1 cellular context compared by ENCODE assay signal in the genomic region with DNA sequence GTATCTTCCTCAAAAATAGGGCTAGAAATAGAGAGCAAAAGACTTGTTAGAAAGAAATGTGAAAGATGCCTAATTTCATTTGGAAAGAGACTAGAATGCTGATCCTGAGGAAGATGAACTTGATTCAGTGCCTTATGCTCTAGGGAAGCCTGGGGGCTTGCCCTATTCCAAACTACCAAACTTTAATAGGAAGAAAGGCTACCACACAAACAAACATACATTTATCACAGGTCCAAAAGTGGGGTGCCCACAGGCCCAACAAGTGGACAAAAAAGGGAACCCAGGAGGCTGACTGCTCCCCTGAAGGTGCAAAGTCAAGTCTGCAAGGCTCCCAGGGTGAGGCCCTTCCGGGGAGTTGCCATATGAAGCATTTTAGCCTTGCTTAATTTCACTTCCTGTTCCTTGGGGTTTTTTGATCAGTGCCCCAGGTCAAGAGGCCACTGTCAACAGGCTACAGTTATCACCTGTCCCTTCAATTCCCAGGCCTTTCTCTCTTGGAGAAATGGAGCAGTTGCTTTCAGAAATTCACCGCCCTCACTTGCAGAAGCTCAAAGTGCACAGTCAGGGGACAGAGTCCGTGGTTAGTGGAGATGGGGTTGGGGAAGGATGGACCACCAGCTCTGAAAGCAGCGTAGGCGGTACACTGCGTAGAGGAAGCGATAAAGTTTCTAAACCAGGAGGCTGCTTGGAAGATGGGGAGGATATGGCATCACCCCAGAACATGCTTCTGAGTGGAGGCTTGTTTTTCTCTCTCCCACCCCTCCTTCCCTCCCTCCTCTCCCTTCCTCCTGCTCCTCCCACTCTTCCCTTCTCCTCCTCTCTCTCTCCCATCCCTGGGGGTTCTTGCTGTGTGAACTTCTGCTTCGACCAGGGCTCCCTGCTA.
TF ChIP-seq lines count a peak whose summit lies in the region.

No MANE protein-coding gene starts in this region.

TF ChIP-seq in K562, 482 proteins besides CTCF, POLR2A, EP300 and RAD21 (continued from another document and continues in another):
- TF ChIP-seq, protein P1, sequence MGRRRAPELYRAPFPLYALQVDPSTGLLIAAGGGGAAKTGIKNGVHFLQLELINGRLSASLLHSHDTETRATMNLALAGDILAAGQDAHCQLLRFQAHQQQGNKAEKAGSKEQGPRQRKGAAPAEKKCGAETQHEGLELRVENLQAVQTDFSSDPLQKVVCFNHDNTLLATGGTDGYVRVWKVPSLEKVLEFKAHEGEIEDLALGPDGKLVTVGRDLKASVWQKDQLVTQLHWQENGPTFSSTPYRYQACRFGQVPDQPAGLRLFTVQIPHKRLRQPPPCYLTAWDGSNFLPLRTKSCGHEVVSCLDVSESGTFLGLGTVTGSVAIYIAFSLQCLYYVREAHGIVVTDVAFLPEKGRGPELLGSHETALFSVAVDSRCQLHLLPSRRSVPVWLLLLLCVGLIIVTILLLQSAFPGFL (CRISPR knock-in tag; IDR thresholded peaks at IDR 0.05) = no peak
- TF ChIP-seq NFE2 (IDR thresholded peaks at IDR 0.05; ENCODE audit: low read depth) (0 out of 2 replicates have a peak, but pooled peaks have one; percentile 18), SMAD2 (IDR thresholded peaks at IDR 0.05; ENCODE audit: low read depth, low read length) (no peak), TOE1 (IDR thresholded peaks at IDR 0.05; ENCODE audit: borderline replicate concordance) (no peak), TOE1 (CRISPR knock-in tag; IDR thresholded peaks at IDR 0.05; ENCODE audit: borderline replicate concordance, low read depth) (no peak), C11orf30 (IDR thresholded peaks at IDR 0.05; ENCODE audit: low read depth) (no peak), KLF13 (tag; IDR thresholded peaks at IDR 0.05; ENCODE audit: borderline replicate concordance, low read depth) (no peak), PHB (CRISPR knock-in tag; IDR thresholded peaks at IDR 0.05) (no peak), FOXP1 (CRISPR knock-in tag; IDR thresholded peaks at IDR 0.05) (no peak), CTBP1 (IDR thresholded peaks at IDR 0.05; ENCODE audit: borderline replicate concordance) (peak; percentile 70; the same call in 1 of the 2 replicates), ZNF12 (CRISPR knock-in tag; IDR thresholded peaks at IDR 0.05) (no peak), SP1 (CRISPR knock-in tag; IDR thresholded peaks at IDR 0.05) (no peak)
- TF ChIP-seq, protein P2, sequence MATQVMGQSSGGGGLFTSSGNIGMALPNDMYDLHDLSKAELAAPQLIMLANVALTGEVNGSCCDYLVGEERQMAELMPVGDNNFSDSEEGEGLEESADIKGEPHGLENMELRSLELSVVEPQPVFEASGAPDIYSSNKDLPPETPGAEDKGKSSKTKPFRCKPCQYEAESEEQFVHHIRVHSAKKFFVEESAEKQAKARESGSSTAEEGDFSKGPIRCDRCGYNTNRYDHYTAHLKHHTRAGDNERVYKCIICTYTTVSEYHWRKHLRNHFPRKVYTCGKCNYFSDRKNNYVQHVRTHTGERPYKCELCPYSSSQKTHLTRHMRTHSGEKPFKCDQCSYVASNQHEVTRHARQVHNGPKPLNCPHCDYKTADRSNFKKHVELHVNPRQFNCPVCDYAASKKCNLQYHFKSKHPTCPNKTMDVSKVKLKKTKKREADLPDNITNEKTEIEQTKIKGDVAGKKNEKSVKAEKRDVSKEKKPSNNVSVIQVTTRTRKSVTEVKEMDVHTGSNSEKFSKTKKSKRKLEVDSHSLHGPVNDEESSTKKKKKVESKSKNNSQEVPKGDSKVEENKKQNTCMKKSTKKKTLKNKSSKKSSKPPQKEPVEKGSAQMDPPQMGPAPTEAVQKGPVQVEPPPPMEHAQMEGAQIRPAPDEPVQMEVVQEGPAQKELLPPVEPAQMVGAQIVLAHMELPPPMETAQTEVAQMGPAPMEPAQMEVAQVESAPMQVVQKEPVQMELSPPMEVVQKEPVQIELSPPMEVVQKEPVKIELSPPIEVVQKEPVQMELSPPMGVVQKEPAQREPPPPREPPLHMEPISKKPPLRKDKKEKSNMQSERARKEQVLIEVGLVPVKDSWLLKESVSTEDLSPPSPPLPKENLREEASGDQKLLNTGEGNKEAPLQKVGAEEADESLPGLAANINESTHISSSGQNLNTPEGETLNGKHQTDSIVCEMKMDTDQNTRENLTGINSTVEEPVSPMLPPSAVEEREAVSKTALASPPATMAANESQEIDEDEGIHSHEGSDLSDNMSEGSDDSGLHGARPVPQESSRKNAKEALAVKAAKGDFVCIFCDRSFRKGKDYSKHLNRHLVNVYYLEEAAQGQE (CRISPR knock-in tag; IDR thresholded peaks at IDR 0.05; ENCODE audit: low read depth) = no peak
- TF ChIP-seq, protein P3, sequence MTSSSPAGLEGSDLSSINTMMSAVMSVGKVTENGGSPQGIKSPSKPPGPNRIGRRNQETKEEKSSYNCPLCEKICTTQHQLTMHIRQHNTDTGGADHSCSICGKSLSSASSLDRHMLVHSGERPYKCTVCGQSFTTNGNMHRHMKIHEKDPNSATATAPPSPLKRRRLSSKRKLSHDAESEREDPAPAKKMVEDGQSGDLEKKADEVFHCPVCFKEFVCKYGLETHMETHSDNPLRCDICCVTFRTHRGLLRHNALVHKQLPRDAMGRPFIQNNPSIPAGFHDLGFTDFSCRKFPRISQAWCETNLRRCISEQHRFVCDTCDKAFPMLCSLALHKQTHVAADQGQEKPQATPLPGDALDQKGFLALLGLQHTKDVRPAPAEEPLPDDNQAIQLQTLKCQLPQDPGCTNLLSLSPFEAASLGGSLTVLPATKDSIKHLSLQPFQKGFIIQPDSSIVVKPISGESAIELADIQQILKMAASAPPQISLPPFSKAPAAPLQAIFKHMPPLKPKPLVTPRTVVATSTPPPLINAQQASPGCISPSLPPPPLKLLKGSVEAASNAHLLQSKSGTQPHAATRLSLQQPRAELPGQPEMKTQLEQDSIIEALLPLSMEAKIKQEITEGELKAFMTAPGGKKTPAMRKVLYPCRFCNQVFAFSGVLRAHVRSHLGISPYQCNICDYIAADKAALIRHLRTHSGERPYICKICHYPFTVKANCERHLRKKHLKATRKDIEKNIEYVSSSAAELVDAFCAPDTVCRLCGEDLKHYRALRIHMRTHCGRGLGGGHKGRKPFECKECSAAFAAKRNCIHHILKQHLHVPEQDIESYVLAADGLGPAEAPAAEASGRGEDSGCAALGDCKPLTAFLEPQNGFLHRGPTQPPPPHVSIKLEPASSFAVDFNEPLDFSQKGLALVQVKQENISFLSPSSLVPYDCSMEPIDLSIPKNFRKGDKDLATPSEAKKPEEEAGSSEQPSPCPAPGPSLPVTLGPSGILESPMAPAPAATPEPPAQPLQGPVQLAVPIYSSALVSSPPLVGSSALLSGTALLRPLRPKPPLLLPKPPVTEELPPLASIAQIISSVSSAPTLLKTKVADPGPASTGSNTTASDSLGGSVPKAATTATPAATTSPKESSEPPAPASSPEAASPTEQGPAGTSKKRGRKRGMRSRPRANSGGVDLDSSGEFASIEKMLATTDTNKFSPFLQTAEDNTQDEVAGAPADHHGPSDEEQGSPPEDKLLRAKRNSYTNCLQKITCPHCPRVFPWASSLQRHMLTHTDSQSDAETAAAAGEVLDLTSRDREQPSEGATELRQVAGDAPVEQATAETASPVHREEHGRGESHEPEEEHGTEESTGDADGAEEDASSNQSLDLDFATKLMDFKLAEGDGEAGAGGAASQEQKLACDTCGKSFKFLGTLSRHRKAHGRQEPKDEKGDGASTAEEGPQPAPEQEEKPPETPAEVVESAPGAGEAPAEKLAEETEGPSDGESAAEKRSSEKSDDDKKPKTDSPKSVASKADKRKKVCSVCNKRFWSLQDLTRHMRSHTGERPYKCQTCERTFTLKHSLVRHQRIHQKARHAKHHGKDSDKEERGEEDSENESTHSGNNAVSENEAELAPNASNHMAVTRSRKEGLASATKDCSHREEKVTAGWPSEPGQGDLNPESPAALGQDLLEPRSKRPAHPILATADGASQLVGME (CRISPR knock-in tag; IDR thresholded peaks at IDR 0.05) = 0 out of 2 replicates have a peak, but pooled peaks have one; percentile 73
- TF ChIP-seq, protein P4, sequence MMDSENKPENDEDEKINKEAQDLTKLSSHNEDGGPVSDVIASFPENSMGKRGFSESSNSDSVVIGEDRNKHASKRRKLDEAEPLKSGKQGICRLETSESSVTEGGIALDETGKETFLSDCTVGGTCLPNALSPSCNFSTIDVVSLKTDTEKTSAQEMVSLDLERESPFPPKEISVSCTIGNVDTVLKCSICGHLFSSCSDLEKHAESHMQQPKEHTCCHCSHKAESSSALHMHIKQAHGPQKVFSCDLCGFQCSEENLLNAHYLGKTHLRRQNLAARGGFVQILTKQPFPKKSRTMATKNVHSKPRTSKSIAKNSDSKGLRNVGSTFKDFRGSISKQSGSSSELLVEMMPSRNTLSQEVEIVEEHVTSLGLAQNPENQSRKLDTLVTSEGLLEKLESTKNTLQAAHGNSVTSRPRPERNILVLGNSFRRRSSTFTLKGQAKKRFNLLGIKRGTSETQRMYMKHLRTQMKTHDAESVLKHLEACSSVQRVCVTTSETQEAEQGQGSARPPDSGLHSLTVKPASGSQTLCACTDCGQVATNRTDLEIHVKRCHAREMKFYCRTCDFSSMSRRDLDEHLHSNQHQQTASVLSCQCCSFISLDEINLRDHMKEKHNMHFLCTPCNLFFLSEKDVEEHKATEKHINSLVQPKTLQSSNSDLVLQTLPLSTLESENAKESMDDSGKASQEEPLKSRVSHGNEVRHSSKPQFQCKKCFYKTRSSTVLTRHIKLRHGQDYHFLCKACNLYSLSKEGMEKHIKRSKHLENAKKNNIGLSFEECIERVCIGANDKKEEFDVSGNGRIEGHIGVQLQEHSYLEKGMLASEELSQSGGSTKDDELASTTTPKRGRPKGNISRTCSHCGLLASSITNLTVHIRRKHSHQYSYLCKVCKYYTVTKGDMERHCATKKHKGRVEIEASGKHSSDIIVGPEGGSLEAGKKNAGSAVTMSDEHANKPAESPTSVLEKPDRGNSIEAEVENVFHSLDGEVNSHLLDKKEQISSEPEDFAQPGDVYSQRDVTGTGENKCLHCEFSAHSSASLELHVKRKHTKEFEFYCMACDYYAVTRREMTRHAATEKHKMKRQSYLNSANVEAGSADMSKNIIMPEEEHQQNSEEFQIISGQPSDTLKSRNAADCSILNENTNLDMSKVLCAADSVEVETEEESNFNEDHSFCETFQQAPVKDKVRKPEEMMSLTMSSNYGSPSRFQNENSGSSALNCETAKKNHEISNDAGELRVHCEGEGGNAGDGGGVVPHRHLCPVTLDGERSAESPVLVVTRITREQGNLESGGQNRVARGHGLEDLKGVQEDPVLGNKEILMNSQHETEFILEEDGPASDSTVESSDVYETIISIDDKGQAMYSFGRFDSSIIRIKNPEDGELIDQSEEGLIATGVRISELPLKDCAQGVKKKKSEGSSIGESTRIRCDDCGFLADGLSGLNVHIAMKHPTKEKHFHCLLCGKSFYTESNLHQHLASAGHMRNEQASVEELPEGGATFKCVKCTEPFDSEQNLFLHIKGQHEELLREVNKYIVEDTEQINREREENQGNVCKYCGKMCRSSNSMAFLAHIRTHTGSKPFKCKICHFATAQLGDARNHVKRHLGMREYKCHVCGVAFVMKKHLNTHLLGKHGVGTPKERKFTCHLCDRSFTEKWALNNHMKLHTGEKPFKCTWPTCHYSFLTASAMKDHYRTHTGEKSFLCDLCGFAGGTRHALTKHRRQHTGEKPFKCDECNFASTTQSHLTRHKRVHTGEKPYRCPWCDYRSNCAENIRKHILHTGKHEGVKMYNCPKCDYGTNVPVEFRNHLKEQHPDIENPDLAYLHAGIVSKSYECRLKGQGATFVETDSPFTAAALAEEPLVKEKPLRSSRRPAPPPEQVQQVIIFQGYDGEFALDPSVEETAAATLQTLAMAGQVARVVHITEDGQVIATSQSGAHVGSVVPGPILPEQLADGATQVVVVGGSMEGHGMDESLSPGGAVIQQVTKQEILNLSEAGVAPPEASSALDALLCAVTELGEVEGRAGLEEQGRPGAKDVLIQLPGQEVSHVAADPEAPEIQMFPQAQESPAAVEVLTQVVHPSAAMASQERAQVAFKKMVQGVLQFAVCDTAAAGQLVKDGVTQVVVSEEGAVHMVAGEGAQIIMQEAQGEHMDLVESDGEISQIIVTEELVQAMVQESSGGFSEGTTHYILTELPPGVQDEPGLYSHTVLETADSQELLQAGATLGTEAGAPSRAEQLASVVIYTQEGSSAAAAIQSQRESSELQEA (IDR thresholded peaks at IDR 0.05; ENCODE audit: low read depth) = no peak
- TF ChIP-seq, protein P5, sequence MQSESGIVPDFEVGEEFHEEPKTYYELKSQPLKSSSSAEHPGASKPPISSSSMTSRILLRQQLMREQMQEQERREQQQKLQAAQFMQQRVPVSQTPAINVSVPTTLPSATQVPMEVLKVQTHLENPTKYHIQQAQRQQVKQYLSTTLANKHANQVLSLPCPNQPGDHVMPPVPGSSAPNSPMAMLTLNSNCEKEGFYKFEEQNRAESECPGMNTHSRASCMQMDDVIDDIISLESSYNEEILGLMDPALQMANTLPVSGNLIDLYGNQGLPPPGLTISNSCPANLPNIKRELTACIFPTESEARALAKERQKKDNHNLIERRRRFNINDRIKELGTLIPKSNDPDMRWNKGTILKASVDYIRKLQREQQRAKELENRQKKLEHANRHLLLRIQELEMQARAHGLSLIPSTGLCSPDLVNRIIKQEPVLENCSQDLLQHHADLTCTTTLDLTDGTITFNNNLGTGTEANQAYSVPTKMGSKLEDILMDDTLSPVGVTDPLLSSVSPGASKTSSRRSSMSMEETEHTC (IDR thresholded peaks at IDR 0.05) = no peak
- TF ChIP-seq, protein P6, sequence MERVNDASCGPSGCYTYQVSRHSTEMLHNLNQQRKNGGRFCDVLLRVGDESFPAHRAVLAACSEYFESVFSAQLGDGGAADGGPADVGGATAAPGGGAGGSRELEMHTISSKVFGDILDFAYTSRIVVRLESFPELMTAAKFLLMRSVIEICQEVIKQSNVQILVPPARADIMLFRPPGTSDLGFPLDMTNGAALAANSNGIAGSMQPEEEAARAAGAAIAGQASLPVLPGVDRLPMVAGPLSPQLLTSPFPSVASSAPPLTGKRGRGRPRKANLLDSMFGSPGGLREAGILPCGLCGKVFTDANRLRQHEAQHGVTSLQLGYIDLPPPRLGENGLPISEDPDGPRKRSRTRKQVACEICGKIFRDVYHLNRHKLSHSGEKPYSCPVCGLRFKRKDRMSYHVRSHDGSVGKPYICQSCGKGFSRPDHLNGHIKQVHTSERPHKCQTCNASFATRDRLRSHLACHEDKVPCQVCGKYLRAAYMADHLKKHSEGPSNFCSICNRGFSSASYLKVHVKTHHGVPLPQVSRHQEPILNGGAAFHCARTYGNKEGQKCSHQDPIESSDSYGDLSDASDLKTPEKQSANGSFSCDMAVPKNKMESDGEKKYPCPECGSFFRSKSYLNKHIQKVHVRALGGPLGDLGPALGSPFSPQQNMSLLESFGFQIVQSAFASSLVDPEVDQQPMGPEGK (CRISPR knock-in tag; IDR thresholded peaks at IDR 0.05; ENCODE audit: borderline replicate concordance) = no peak
- TF ChIP-seq, protein P7, sequence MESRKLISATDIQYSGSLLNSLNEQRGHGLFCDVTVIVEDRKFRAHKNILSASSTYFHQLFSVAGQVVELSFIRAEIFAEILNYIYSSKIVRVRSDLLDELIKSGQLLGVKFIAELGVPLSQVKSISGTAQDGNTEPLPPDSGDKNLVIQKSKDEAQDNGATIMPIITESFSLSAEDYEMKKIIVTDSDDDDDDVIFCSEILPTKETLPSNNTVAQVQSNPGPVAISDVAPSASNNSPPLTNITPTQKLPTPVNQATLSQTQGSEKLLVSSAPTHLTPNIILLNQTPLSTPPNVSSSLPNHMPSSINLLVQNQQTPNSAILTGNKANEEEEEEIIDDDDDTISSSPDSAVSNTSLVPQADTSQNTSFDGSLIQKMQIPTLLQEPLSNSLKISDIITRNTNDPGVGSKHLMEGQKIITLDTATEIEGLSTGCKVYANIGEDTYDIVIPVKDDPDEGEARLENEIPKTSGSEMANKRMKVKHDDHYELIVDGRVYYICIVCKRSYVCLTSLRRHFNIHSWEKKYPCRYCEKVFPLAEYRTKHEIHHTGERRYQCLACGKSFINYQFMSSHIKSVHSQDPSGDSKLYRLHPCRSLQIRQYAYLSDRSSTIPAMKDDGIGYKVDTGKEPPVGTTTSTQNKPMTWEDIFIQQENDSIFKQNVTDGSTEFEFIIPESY (CRISPR knock-in tag; IDR thresholded peaks at IDR 0.05) = peak; percentile 75
